2 cellular contexts compared by ENCODE assay signal in genomic region chr20:63554361-63555278, GRCh38.
TF ChIP-seq lines count a peak whose summit lies in the region.

No MANE protein-coding gene starts in this region.

TF ChIP-seq in HEK293, 187 proteins besides CTCF, POLR2A, EP300 and RAD21 (continues in another document):
- TF ChIP-seq ZNF274 (IDR thresholded peaks at IDR 0.05; ENCODE audit: low read length) = no peak
- no peak for TF ChIP-seq ZNF274 (tag by site-specific recombination; IDR thresholded peaks at IDR 0.05; ENCODE audit: borderline replicate concordance)
- peak; percentile 80 for TF ChIP-seq SCRT2 (tag by site-specific recombination; IDR thresholded peaks at IDR 0.05)
- no peak for TF ChIP-seq ZNF350 (tag by site-specific recombination; IDR thresholded peaks at IDR 0.05)
- TF ChIP-seq ZNF518A (tag by site-specific recombination; conservative IDR thresholded peaks at IDR 0.05; ENCODE audit: low read depth) = no peak
- TF ChIP-seq ZNF391 (tag by site-specific recombination; IDR thresholded peaks at IDR 0.05; ENCODE audit: borderline replicate concordance, low read depth) = no peak
- TF ChIP-seq BCL11B (tag by site-specific recombination; IDR thresholded peaks at IDR 0.05; ENCODE audit: low read depth) = no peak
- TF ChIP-seq ZNF292 (tag by site-specific recombination; IDR thresholded peaks at IDR 0.05; ENCODE audit: borderline replicate concordance, low read depth) = no peak
- TF ChIP-seq KLF8 (tag by site-specific recombination; IDR thresholded peaks at IDR 0.05) = peak; percentile 12; the same call in 1 of the 2 replicates
- no peak for TF ChIP-seq ZNF114 (tag by site-specific recombination; IDR thresholded peaks at IDR 0.05)
- TF ChIP-seq ZNF311 (tag by site-specific recombination; IDR thresholded peaks at IDR 0.05; ENCODE audit: borderline replicate concordance) = no peak
- 0 out of 2 replicates have a peak, but pooled peaks have one; percentile 21 for TF ChIP-seq ZNF600 (tag by site-specific recombination; IDR thresholded peaks at IDR 0.05)
- TF ChIP-seq EGR2 (tag by site-specific recombination; IDR thresholded peaks at IDR 0.05; ENCODE audit: low read depth) = no peak
- TF ChIP-seq ZNF629 (tag by site-specific recombination; IDR thresholded peaks at IDR 0.05) = peak; percentile 34
- peak; percentile 61; the same call in 1 of the 2 replicates for TF ChIP-seq ZNF10 (tag by site-specific recombination; IDR thresholded peaks at IDR 0.05)
- TF ChIP-seq, protein P1, sequence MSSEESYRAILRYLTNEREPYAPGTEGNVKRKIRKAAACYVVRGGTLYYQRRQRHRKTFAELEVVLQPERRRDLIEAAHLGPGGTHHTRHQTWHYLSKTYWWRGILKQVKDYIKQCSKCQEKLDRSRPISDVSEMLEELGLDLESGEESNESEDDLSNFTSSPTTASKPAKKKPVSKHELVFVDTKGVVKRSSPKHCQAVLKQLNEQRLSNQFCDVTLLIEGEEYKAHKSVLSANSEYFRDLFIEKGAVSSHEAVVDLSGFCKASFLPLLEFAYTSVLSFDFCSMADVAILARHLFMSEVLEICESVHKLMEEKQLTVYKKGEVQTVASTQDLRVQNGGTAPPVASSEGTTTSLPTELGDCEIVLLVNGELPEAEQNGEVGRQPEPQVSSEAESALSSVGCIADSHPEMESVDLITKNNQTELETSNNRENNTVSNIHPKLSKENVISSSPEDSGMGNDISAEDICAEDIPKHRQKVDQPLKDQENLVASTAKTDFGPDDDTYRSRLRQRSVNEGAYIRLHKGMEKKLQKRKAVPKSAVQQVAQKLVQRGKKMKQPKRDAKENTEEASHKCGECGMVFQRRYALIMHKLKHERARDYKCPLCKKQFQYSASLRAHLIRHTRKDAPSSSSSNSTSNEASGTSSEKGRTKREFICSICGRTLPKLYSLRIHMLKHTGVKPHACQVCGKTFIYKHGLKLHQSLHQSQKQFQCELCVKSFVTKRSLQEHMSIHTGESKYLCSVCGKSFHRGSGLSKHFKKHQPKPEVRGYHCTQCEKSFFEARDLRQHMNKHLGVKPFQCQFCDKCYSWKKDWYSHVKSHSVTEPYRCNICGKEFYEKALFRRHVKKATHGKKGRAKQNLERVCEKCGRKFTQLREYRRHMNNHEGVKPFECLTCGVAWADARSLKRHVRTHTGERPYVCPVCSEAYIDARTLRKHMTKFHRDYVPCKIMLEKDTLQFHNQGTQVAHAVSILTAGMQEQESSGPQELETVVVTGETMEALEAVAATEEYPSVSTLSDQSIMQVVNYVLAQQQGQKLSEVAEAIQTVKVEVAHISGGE (tag by site-specific recombination; conservative IDR thresholded peaks at IDR 0.05; ENCODE audit: low read depth) = no peak
- TF ChIP-seq, protein P2, sequence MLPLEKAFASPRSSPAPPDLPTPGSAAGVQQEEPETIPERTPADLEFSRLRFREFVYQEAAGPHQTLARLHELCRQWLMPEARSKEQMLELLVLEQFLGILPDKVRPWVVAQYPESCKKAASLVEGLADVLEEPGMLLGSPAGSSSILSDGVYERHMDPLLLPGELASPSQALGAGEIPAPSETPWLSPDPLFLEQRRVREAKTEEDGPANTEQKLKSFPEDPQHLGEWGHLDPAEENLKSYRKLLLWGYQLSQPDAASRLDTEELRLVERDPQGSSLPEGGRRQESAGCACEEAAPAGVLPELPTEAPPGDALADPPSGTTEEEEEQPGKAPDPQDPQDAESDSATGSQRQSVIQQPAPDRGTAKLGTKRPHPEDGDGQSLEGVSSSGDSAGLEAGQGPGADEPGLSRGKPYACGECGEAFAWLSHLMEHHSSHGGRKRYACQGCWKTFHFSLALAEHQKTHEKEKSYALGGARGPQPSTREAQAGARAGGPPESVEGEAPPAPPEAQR (tag by site-specific recombination; IDR thresholded peaks at IDR 0.05) = no peak
- no peak for TF ChIP-seq PBX3 (CRISPR knock-in tag; IDR thresholded peaks at IDR 0.05)

TF ChIP-seq in K562, 482 proteins besides CTCF, POLR2A, EP300 and RAD21:
- TF ChIP-seq ATF3 (IDR thresholded peaks at IDR 0.05) (no peak), ATF3 (CRISPR knock-in tag; conservative IDR thresholded peaks at IDR 0.05) (no peak), HOMEZ (CRISPR knock-in tag; IDR thresholded peaks at IDR 0.05) (no peak), IRF2 (CRISPR knock-in tag; IDR thresholded peaks at IDR 0.05) (no peak), CBFA2T2 (conservative IDR thresholded peaks at IDR 0.05) (no peak), ZNF232 (CRISPR knock-in tag; IDR thresholded peaks at IDR 0.05) (no peak), HNRNPL (IDR thresholded peaks at IDR 0.05; ENCODE audit: low read depth, low read length) (no peak), FOXP1 (CRISPR knock-in tag; IDR thresholded peaks at IDR 0.05) (0 out of 2 replicates have a peak, but pooled peaks have one; percentile 15)
- TF ChIP-seq, protein P3, sequence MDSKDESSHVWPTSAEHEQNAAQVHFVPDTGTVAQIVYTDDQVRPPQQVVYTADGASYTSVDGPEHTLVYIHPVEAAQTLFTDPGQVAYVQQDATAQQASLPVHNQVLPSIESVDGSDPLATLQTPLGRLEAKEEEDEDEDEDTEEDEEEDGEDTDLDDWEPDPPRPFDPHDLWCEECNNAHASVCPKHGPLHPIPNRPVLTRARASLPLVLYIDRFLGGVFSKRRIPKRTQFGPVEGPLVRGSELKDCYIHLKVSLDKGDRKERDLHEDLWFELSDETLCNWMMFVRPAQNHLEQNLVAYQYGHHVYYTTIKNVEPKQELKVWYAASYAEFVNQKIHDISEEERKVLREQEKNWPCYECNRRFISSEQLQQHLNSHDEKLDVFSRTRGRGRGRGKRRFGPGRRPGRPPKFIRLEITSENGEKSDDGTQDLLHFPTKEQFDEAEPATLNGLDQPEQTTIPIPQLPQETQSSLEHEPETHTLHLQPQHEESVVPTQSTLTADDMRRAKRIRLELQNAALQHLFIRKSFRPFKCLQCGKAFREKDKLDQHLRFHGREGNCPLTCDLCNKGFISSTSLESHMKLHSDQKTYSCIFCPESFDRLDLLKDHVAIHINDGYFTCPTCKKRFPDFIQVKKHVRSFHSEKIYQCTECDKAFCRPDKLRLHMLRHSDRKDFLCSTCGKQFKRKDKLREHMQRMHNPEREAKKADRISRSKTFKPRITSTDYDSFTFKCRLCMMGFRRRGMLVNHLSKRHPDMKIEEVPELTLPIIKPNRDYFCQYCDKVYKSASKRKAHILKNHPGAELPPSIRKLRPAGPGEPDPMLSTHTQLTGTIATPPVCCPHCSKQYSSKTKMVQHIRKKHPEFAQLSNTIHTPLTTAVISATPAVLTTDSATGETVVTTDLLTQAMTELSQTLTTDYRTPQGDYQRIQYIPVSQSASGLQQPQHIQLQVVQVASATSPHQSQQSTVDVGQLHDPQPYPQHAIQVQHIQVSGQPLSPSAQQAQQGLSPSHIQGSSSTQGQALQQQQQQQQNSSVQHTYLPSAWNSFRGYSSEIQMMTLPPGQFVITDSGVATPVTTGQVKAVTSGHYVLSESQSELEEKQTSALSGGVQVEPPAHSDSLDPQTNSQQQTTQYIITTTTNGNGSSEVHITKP (IDR thresholded peaks at IDR 0.05; ENCODE audit: partially characterized antibody) = no peak
- TF ChIP-seq, protein P4, sequence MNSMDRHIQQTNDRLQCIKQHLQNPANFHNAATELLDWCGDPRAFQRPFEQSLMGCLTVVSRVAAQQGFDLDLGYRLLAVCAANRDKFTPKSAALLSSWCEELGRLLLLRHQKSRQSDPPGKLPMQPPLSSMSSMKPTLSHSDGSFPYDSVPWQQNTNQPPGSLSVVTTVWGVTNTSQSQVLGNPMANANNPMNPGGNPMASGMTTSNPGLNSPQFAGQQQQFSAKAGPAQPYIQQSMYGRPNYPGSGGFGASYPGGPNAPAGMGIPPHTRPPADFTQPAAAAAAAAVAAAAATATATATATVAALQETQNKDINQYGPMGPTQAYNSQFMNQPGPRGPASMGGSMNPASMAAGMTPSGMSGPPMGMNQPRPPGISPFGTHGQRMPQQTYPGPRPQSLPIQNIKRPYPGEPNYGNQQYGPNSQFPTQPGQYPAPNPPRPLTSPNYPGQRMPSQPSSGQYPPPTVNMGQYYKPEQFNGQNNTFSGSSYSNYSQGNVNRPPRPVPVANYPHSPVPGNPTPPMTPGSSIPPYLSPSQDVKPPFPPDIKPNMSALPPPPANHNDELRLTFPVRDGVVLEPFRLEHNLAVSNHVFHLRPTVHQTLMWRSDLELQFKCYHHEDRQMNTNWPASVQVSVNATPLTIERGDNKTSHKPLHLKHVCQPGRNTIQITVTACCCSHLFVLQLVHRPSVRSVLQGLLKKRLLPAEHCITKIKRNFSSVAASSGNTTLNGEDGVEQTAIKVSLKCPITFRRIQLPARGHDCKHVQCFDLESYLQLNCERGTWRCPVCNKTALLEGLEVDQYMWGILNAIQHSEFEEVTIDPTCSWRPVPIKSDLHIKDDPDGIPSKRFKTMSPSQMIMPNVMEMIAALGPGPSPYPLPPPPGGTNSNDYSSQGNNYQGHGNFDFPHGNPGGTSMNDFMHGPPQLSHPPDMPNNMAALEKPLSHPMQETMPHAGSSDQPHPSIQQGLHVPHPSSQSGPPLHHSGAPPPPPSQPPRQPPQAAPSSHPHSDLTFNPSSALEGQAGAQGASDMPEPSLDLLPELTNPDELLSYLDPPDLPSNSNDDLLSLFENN (IDR thresholded peaks at IDR 0.05; ENCODE audit: low read depth in 2 of 2, low read length in 2 of 2) = no peak
